ENCODE assay signal across 1 cellular context in genomic region chr1:40449684-40450490, GRCh38.
A peak's percentile ranks its signal among the peaks of the same experiment; 100 is the strongest.
TF ChIP-seq lines count a peak whose summit lies in the region.

Gene ZFP69B, plus strand, starts transcription at chr1:40450476. Its CDS starts 486 bp downstream, at chr1:40450962.

TF ChIP-seq in GM12878, 131 proteins besides CTCF, POLR2A, EP300 and RAD21 (continued from another document and continues in another):
- TF ChIP-seq E4F1 (IDR thresholded peaks at IDR 0.05; ENCODE audit: borderline replicate concordance, partially characterized antibody) = no peak
- TF ChIP-seq RUNX3 (IDR thresholded peaks at IDR 0.05; ENCODE audit: low read length) = peak; percentile 93
- TF ChIP-seq IRF4 (IDR thresholded peaks at IDR 0.05; ENCODE audit: low read depth, low read length) = no peak
- peak; percentile 74 to 88 for TF ChIP-seq BHLHE40 (IDR thresholded peaks at IDR 0.05; ENCODE audit: borderline replicate concordance in 1 of 2, low read depth in 2 of 2, low read length in 1 of 2)
- TF ChIP-seq CUX1 (IDR thresholded peaks at IDR 0.05; ENCODE audit: insufficient replicate concordance, low read depth, low read length) = no peak
- no peak; the same call in 1 of the 2 replicates for TF ChIP-seq NFIC (IDR thresholded peaks at IDR 0.05; ENCODE audit: low read depth, low read length)
- TF ChIP-seq HSF1 (IDR thresholded peaks at IDR 0.05; ENCODE audit: low read depth, low read length) = no peak
- TF ChIP-seq HDAC6 (IDR thresholded peaks at IDR 0.05; ENCODE audit: unreplicated experiment) = no peak
- no peak; the same call in none of the 2 replicates for TF ChIP-seq POLR2AphosphoS5 (IDR thresholded peaks at IDR 0.05; ENCODE audit: low read length)
- TF ChIP-seq SIX5 (IDR thresholded peaks at IDR 0.05; ENCODE audit: low read depth, low read length, severe bottlenecking) = no peak
- no peak for TF ChIP-seq NBN (IDR thresholded peaks at IDR 0.05)
- no peak for TF ChIP-seq BRCA1 (IDR thresholded peaks at IDR 0.05; ENCODE audit: low read depth, low read length)
- TF ChIP-seq CHD2 (IDR thresholded peaks at IDR 0.05; ENCODE audit: borderline replicate concordance, low read depth, low read length) = 0 out of 2 replicates have a peak, but pooled peaks have one; percentile 24
- no peak for TF ChIP-seq CEBPB (IDR thresholded peaks at IDR 0.05; ENCODE audit: borderline replicate concordance in 1 of 2, low read depth in 2 of 2, low read length in 2 of 2)
- TF ChIP-seq ZBTB40 (IDR thresholded peaks at IDR 0.05; ENCODE audit: borderline replicate concordance) = no peak; the same call in 1 of the 2 replicates
- TF ChIP-seq CEBPZ (IDR thresholded peaks at IDR 0.05; ENCODE audit: low read depth, low read length) = no peak
- TF ChIP-seq RAD51 (IDR thresholded peaks at IDR 0.05) = no peak
- TF ChIP-seq SMAD1 (IDR thresholded peaks at IDR 0.05; ENCODE audit: low read depth, partially characterized antibody) = no peak
- TF ChIP-seq CBX5 (IDR thresholded peaks at IDR 0.05; ENCODE audit: low read depth) = 0 out of 2 replicates have a peak, but pooled peaks have one; percentile 49
- no peak for TF ChIP-seq BMI1 (IDR thresholded peaks at IDR 0.05; ENCODE audit: borderline replicate concordance)
- no peak for TF ChIP-seq FOXK2 (IDR thresholded peaks at IDR 0.05)
- TF ChIP-seq RFX5 (IDR thresholded peaks at IDR 0.05; ENCODE audit: low read depth, low read length) = no peak
- no peak for TF ChIP-seq KDM1A (IDR thresholded peaks at IDR 0.05; ENCODE audit: borderline replicate concordance)
- no peak for TF ChIP-seq RBBP5 (conservative IDR thresholded peaks at IDR 0.05)
- TF ChIP-seq SRF (IDR thresholded peaks at IDR 0.05; ENCODE audit: low read depth in 2 of 2, low read length in 2 of 2) = 0 out of 4 replicates have a peak, but pooled peaks of 1 of the 2 experiments have one; percentile 13
- TF ChIP-seq PAX5 (IDR thresholded peaks at IDR 0.05; ENCODE audit: borderline replicate concordance, low read depth, low read length) = peak; percentile 64; the same call in 1 of the 2 replicates
- no peak for TF ChIP-seq ZBTB33 (IDR thresholded peaks at IDR 0.05)
- TF ChIP-seq YBX1 (IDR thresholded peaks at IDR 0.05) = no peak
- TF ChIP-seq ZNF24 (IDR thresholded peaks at IDR 0.05) = peak; percentile 74
- no peak for TF ChIP-seq PRDM15 (CRISPR knock-in tag; IDR thresholded peaks at IDR 0.05)
- no peak for TF ChIP-seq ZNF384 (IDR thresholded peaks at IDR 0.05; ENCODE audit: borderline replicate concordance, low read depth, low read length)
- TF ChIP-seq SIN3A (IDR thresholded peaks at IDR 0.05; ENCODE audit: low read depth, low read length) = no peak
- TF ChIP-seq CBX3 (IDR thresholded peaks at IDR 0.05; ENCODE audit: borderline replicate concordance, low read depth) = no peak
- no peak for TF ChIP-seq MTA3 (IDR thresholded peaks at IDR 0.05; ENCODE audit: borderline replicate concordance, low read length)
- TF ChIP-seq KLF5 (IDR thresholded peaks at IDR 0.05; ENCODE audit: partially characterized antibody) = no peak
- no peak; the same call in 1 of the 2 replicates for TF ChIP-seq TAF1 (IDR thresholded peaks at IDR 0.05; ENCODE audit: borderline replicate concordance, low read depth, low read length)
- no peak for TF ChIP-seq HDAC2 (IDR thresholded peaks at IDR 0.05)
- TF ChIP-seq HCFC1 (IDR thresholded peaks at IDR 0.05; ENCODE audit: low read length) = no peak
